20 cellular contexts compared by ENCODE assay signal in the genomic region with DNA sequence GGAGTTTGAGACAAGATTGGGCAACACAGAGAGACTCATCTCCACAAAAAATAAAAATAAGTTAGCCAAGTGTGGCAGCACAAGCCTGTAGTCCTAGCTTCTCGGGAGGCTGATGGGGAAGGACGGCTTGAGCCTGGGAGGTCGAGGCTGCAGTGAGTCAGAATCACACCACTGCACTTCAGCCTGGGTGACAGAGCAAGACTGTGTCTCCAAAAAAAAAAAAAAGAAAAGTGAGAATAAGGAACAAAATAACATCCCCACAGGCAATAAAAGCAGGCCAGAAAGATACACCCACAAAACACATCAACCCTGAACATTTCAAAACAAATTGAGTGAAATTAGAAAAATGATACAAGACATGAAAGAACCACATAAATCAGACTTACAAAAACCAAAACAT. TPM values are rescaled to one million over a fixed set of nuclear protein-coding genes. Genes with fewer than 3 reads are reported as not detected.
"Had no signal": no experiment of that assay in that cellular context is flagged by ENCODE, and none has a peak within 500 bp of the region (broad histone marks: within the 10 kb centered on the region; RNA-seq: fewer than 3 reads in every experiment).

No MANE protein-coding gene starts in this region.

- H3K27me3 ChIP-seq: colonic mucosa, neutrophil, sigmoid colon, upper lobe of right lung had no signal

- H3K4me3 Mint-ChIP-seq: activated T-helper 1 cell treated with anti-CD3 and anti-CD28 coated beads, Interleukin-12 subunit alpha, Interleukin-12 subunit beta, Interleukin-2, Interleukin-4 antibody, amounts not matched to agents 30 ng/mL and 10 ng/mL and 1 ng/mL, durations not matched to agents 14 hours and 24 hours and 36 hours; naive thymus-derived CD8-positive, alpha-beta T cell; stimulated activated memory B cell treated with anti-CD40 and anti-IgM and Interleukin-4, amounts not matched to agents 10 μg/mL and 1 μg/mL and 100 μg/mL, for 72 hours; T-cell had no signal

- DNase-seq: activated CD4-positive, alpha-beta T cell treated with anti-CD3 and anti-CD28 coated beads, Interleukin-2, amount 50 U/mL, for 4 hours; activated CD4-positive, CD25-positive, alpha-beta regulatory T cell; activated gamma-delta T cell treated with Interleukin-2 at 50 U/mL for 16 hours; amygdala; colonic mucosa; left cardiac atrium; mesendoderm; naive thymus-derived CD8-positive, alpha-beta T cell; sigmoid colon; stimulated activated CD4-positive, alpha-beta T cell treated with anti-CD3 and anti-CD28 coated beads, Interleukin-4, amount 100 ng/mL, for 4 hours; T-cell; upper lobe of right lung had no signal

- H3K4me3 ChIP-seq: colonic mucosa, sigmoid colon, thoracic aorta, upper lobe of right lung had no signal

- H3K27ac ChIP-seq: colonic mucosa, neutrophil, sigmoid colon, thoracic aorta, upper lobe of right lung had no signal

- H3K9me3 Mint-ChIP-seq: activated T-helper 1 cell treated with anti-CD3 and anti-CD28 coated beads, Interleukin-12 subunit alpha, Interleukin-12 subunit beta, Interleukin-2, Interleukin-4 antibody, amounts not matched to agents 30 ng/mL and 10 ng/mL and 1 ng/mL, durations not matched to agents 14 hours and 24 hours and 36 hours had no signal

- H3K4me1 Mint-ChIP-seq: stimulated activated memory B cell treated with anti-CD40 and anti-IgM and Interleukin-4, amounts not matched to agents 10 μg/mL and 1 μg/mL and 100 μg/mL, for 72 hours had no signal

- H3K27me3 Mint-ChIP-seq: naive thymus-derived CD8-positive, alpha-beta T cell; stimulated activated memory B cell treated with anti-CD40 and anti-IgM and Interleukin-4, amounts not matched to agents 10 μg/mL and 1 μg/mL and 100 μg/mL, for 72 hours; T-cell had no signal

- H3K27ac Mint-ChIP-seq: activated T-helper 1 cell treated with anti-CD3 and anti-CD28 coated beads, Interleukin-12 subunit alpha, Interleukin-12 subunit beta, Interleukin-2, Interleukin-4 antibody, amounts not matched to agents 30 ng/mL and 10 ng/mL and 1 ng/mL, durations not matched to agents 14 hours and 24 hours and 36 hours; stimulated activated memory B cell treated with anti-CD40 and anti-IgM and Interleukin-4, amounts not matched to agents 10 μg/mL and 1 μg/mL and 100 μg/mL, for 72 hours had no signal

- ATAC-seq: activated naive CD4-positive, alpha-beta T cell treated with anti-CD3 and anti-CD28 coated beads, Interleukin-2, amount 50 U/mL, for 72 hours; left cardiac atrium; naive thymus-derived CD8-positive, alpha-beta T cell; stimulated activated memory B cell treated with anti-CD40 and anti-IgM and Interleukin-4, amounts not matched to agents 10 μg/mL and 1 μg/mL and 100 μg/mL, for 72 hours; T-cell; upper lobe of right lung had no signal

- H3K4me1 ChIP-seq: colonic mucosa, sigmoid colon, upper lobe of right lung had no signal

RNA-seq across cellular contexts. Expression of a gene that starts 48.7 kb away (rescaled TPM):
- total RNA-seq: activated CD8-positive, alpha-beta memory T cell treated with anti-CD3 and anti-CD28 coated beads for 36 hours; activated naive CD4-positive, alpha-beta T cell treated with anti-CD3 and anti-CD28 coated beads, Interleukin-2, amount 50 U/mL, for 72 hours; activated T-helper 1 cell treated with anti-CD3 and anti-CD28 coated beads, Interleukin-12 subunit alpha, Interleukin-12 subunit beta, Interleukin-2, Interleukin-4 antibody, amounts not matched to agents 30 ng/mL and 10 ng/mL and 1 ng/mL, durations not matched to agents 14 hours and 24 hours and 36 hours; cardiac septum; mucosa of gallbladder; naive thymus-derived CD8-positive, alpha-beta T cell had no signal
- polyA plus RNA-seq: naive thymus-derived CD8-positive, alpha-beta T cell had no signal
